Comparison of ENCODE assay signal across 10 cellular contexts in the genomic region with DNA sequence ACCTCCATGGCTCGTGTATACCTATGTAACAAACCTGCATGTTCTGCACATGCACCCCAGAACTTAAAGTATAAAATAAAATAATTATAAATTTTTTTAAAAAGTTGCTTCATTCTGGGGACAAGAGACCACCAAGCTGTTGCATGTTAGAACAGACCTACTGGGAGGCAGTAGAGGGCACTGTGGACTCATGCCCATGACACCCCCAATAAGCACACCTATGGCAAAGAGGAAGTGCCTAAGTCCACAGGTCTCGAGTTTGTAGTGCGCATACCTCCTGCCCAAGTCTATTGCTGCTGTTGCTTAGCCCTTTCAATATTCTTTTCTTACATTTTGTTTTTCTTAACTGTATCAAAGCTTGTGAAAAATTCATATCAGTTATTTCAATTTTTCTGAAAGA.
DNase-seq lines count a peak whose midpoint lies in the region; ATAC-seq and TF ChIP-seq lines count a peak whose summit lies in the region.
"Had no signal": no experiment of that assay in that cellular context is flagged by ENCODE, and none has a peak within 500 bp of the region (broad histone marks: within the 10 kb centered on the region; RNA-seq: fewer than 3 reads in every experiment).

No MANE protein-coding gene starts in this region.

- ATAC-seq in HG03432 (IDR thresholded peaks at IDR 0.05; ENCODE audit: unreplicated experiment), result peak; percentile 54

- H3K9me3 Mint-ChIP-seq in progenitor cell of endocrine pancreas (ENCODE audit: low read depth), result no peaks in the 10 kb centered on the region

- H3K4me1 Mint-ChIP-seq in progenitor cell of endocrine pancreas (ENCODE audit: low read depth), result peaks cover 3% of the 10 kb centered on the region

- no peak overlapping the region for H3K27ac Mint-ChIP-seq in progenitor cell of endocrine pancreas

- H3K27me3 Mint-ChIP-seq in progenitor cell of endocrine pancreas, result no peaks in the 10 kb centered on the region

- in situ Hi-C loops in astrocyte of the spinal cord (cut with HindIII; ENCODE audit: low sequenced_read_pairs), result no loop called here

- peak; percentile 36 for DNase-seq in NCI-H82 (lab: John Stamatoyannopoulos, UW)
- DNase-seq in NCI-H82 treated with DMSO at 0.1 percent for 48 hours (lab: John Stamatoyannopoulos, UW; ENCODE audit: unreplicated experiment), result no peak
- no peak for DNase-seq in astrocyte of the spinal cord (ENCODE audit: low read depth, low spot score)
- no peak for DNase-seq in progenitor cell of endocrine pancreas (ENCODE audit: low spot score, unreplicated experiment)
- no peak for DNase-seq in anterior cingulate cortex (lab: John Stamatoyannopoulos, UW)
- DNase-seq in glomerular visceral epithelial cell (ENCODE audit: extremely low spot score), result no peak
- no peak for DNase-seq in posterior cingulate gyrus
- DNase-seq: ovary, trophoblast cell had no signal

- no peak overlapping the region for H3K4me3 Mint-ChIP-seq in progenitor cell of endocrine pancreas (ENCODE audit: low read depth)

- intact Hi-C loops in posterior cingulate gyrus (cut with DNase I), result no loop called here

- no peaks in the 10 kb centered on the region for H3K36me3 Mint-ChIP-seq in progenitor cell of endocrine pancreas (ENCODE audit: insufficient read depth)

- no peak overlapping the region for H3K4me3 ChIP-seq in astrocyte of the spinal cord (ENCODE audit: low read depth, low read length)
- H3K4me3 ChIP-seq: ovary had no signal

- peak; percentile 10 for TF ChIP-seq CTCF in astrocyte of the spinal cord (IDR thresholded peaks at IDR 0.05; ENCODE audit: low read depth, low read length)
- TF ChIP-seq CTCF in progenitor cell of endocrine pancreas (IDR thresholded peaks at IDR 0.05; ENCODE audit: unreplicated experiment), result peak; percentile 14
